ENCODE assay signal across 10 cellular contexts in genomic region chr3:136734382-136735070, GRCh38. TPM values are rescaled to one million over a fixed set of nuclear protein-coding genes. Genes with fewer than 3 reads are reported as not detected.
DNase-seq lines count a peak whose midpoint lies in the region; ATAC-seq and TF ChIP-seq lines count a peak whose summit lies in the region.
"Had no signal": no experiment of that assay in that cellular context is flagged by ENCODE, and none has a peak within 500 bp of the region (broad histone marks: within the 10 kb centered on the region; RNA-seq: fewer than 3 reads in every experiment).

No MANE protein-coding gene starts in this region.

- H3K4me1 Mint-ChIP-seq in stimulated activated naive B cell treated with anti-CD40 and anti-IgM and Interleukin-4, amounts not matched to agents 10 μg/mL and 1 μg/mL and 100 μg/mL, for 72 hours, result peaks cover 31 to 52% of the 10 kb centered on the region in 2 donors

- peaks cover 6 to 9% of the 10 kb centered on the region in 2 donors for H3K36me3 Mint-ChIP-seq in stimulated activated naive B cell treated with anti-CD40 and anti-IgM and Interleukin-4, amounts not matched to agents 10 μg/mL and 1 μg/mL and 100 μg/mL, for 72 hours

- H3K27ac Mint-ChIP-seq in stimulated activated naive B cell treated with anti-CD40 and anti-IgM and Interleukin-4, amounts not matched to agents 10 μg/mL and 1 μg/mL and 100 μg/mL, for 72 hours, result peak overlapping the region; percentile 37
- H3K27ac Mint-ChIP-seq: activated CD4-positive, alpha-beta memory T cell treated with anti-CD3 and anti-CD28 coated beads for 36 hours had no signal

- H3K27me3 Mint-ChIP-seq in stimulated activated naive B cell treated with anti-CD40 and anti-IgM and Interleukin-4, amounts not matched to agents 10 μg/mL and 1 μg/mL and 100 μg/mL, for 72 hours, result no peaks in the 10 kb centered on the region
- H3K27me3 Mint-ChIP-seq: activated CD4-positive, alpha-beta memory T cell treated with anti-CD3 and anti-CD28 coated beads for 36 hours had no signal

- peak; percentile 39 for TF ChIP-seq CTCF in epithelial cell of proximal tubule (conservative IDR thresholded peaks at IDR 0.05; ENCODE audit: low read depth, low read length)

- DNase-seq in stimulated activated CD4-positive, alpha-beta T cell treated with anti-CD3 and anti-CD28 coated beads, Interleukin-2, amount 100 ng/mL, for 4 hours (ENCODE audit: low read depth), result peak; percentile 5
- no peak for DNase-seq in stimulated activated CD4-positive, alpha-beta T cell treated with anti-CD3 and anti-CD28 coated beads, Interleukin-4, amount 100 ng/mL, for 24 hours
- peak; percentile 10 for DNase-seq in OCI-M1 (lab: John Stamatoyannopoulos, UW)
- DNase-seq in epithelial cell of proximal tubule (ENCODE audit: low read depth), result no peak
- DNase-seq in stimulated activated naive B cell treated with anti-CD40 and anti-IgM and Interleukin-4, amounts not matched to agents 10 μg/mL and 1 μg/mL and 100 μg/mL, for 72 hours, result no peak
- DNase-seq in cerebellar cortex (ENCODE audit: low spot score), result no peak
- DNase-seq: activated CD4-positive, alpha-beta memory T cell treated with anti-CD3 and anti-CD28 coated beads for 36 hours had no signal

- H3K9me3 Mint-ChIP-seq in stimulated activated naive B cell treated with anti-CD40 and anti-IgM and Interleukin-4, amounts not matched to agents 10 μg/mL and 1 μg/mL and 100 μg/mL, for 72 hours, result no peaks in the 10 kb centered on the region
- H3K9me3 Mint-ChIP-seq: activated CD4-positive, alpha-beta memory T cell treated with anti-CD3 and anti-CD28 coated beads for 36 hours had no signal

- no peak overlapping the region for H3K4me3 Mint-ChIP-seq in stimulated activated naive B cell treated with anti-CD40 and anti-IgM and Interleukin-4, amounts not matched to agents 10 μg/mL and 1 μg/mL and 100 μg/mL, for 72 hours
- H3K4me3 Mint-ChIP-seq: activated CD4-positive, alpha-beta memory T cell treated with anti-CD3 and anti-CD28 coated beads for 36 hours had no signal

- ATAC-seq in stimulated activated naive B cell treated with anti-CD40 and anti-IgM and Interleukin-4, amounts not matched to agents 10 μg/mL and 1 μg/mL and 100 μg/mL, for 72 hours (replicated peaks), result no peak
- ATAC-seq in GM21786 (IDR thresholded peaks at IDR 0.05; ENCODE audit: unreplicated experiment), result no peak
- ATAC-seq in HG03139 (IDR thresholded peaks at IDR 0.05; ENCODE audit: unreplicated experiment), result no peak

- H3K4me3 ChIP-seq in epithelial cell of proximal tubule (ENCODE audit: low read depth, low read length), result no peak overlapping the region
- H3K4me3 ChIP-seq: BLaER1 treated with 17β-estradiol and CSF1 and Interleukin-3, amounts not matched to agents 10 nM and 100 nM had no signal

RNA-seq across cellular contexts. Expression of gene STAG1, which starts 17.7 kb away (rescaled TPM):
- total RNA-seq in epithelial cell of proximal tubule, result 16.3 and 18.4 TPM in 2 replicates

Comparison
In these comparisons a context has a peak if more than half of its experiments do, and no peak if none do; other contexts are left out.
1. DNase-seq: peak in stimulated activated CD4-positive, alpha-beta T cell treated with anti-CD3 and anti-CD28 coated beads, Interleukin-2, amount 100 ng/mL, for 4 hours (single experiment) and OCI-M1 (single experiment); none in stimulated activated CD4-positive, alpha-beta T cell treated with anti-CD3 and anti-CD28 coated beads, Interleukin-4, amount 100 ng/mL, for 24 hours (single experiment), epithelial cell of proximal tubule (single experiment), stimulated activated naive B cell treated with anti-CD40 and anti-IgM and Interleukin-4, amounts not matched to agents 10 μg/mL and 1 μg/mL and 100 μg/mL, for 72 hours (single experiment) and cerebellar cortex (single experiment).